In genomic region chr17:37742114-37742761, GRCh38 we compare ENCODE assay signal across 9 cellular contexts. TPM values are rescaled to one million over a fixed set of nuclear protein-coding genes. Genes with fewer than 3 reads are reported as not detected.
DNase-seq lines count a peak whose midpoint lies in the region; FAIRE-seq and TF ChIP-seq lines count a peak whose summit lies in the region.
"Had no signal": no experiment of that assay in that cellular context is flagged by ENCODE, and none has a peak within 500 bp of the region (broad histone marks: within the 10 kb centered on the region; RNA-seq: fewer than 3 reads in every experiment).

No MANE protein-coding gene starts in this region.

- TF ChIP-seq CTCF in kidney (IDR thresholded peaks at IDR 0.05; ENCODE audit: borderline replicate concordance, extremely low read depth, insufficient read depth) (no peak), tibial artery (IDR thresholded peaks at IDR 0.05) (no peak)

- DNase-seq in activated naive CD4-positive, alpha-beta T cell treated with anti-CD3 and anti-CD28 coated beads, Interleukin-2, amount 50 U/mL, for 16 hours = no peak
- DNase-seq in activated T-cell treated with anti-CD3 and anti-CD28 coated beads, Interleukin-2, amount 50 U/mL, for 48 hours = peak; percentile 33 to 36
- DNase-seq in kidney (peak; percentile 71), tibial artery (no peak), T1000 (lab: John Stamatoyannopoulos, UW) (no peak), AG20443 (ENCODE audit: low spot score) (no peak), SK-N-DZ (ENCODE audit: low spot score) (no peak)

- peak overlapping the region; percentile 71 to 78 for H3K4me3 ChIP-seq in kidney (ENCODE audit: low read length in 2 of 2)
- peak overlapping the region; percentile 17 to 42 for H3K4me3 ChIP-seq in tibial artery

- H3K9me3 Mint-ChIP-seq in activated naive CD4-positive, alpha-beta T cell treated with anti-CD3 and anti-CD28 coated beads, Interleukin-2, amount 50 U/mL, for 24 hours = no peaks in the 10 kb centered on the region

- peaks cover 0 to 4% of the 10 kb centered on the region in 2 donors for H3K4me1 ChIP-seq in kidney (ENCODE audit: control insufficient read depth in 1 of 2, insufficient read depth in 1 of 2, low read depth in 1 of 2, low read length in 2 of 2)
- peaks cover 0 to 43% (median 39%) of the 10 kb centered on the region in 4 donors for H3K4me1 ChIP-seq in tibial artery

- peak overlapping the region; percentile 67 for H3K4me3 Mint-ChIP-seq in activated naive CD4-positive, alpha-beta T cell treated with anti-CD3 and anti-CD28 coated beads, Interleukin-2, amount 50 U/mL, for 24 hours

- peaks cover 5 to 96% of the 10 kb centered on the region in 2 donors for H3K27me3 ChIP-seq in tibial artery

- no peaks in the 10 kb centered on the region for H3K36me3 Mint-ChIP-seq in activated naive CD4-positive, alpha-beta T cell treated with anti-CD3 and anti-CD28 coated beads, Interleukin-2, amount 50 U/mL, for 24 hours

- H3K36me3 ChIP-seq in kidney (ENCODE audit: control insufficient read depth in 1 of 2, insufficient read depth in 2 of 2, low read length in 2 of 2) = peaks cover 3 to 16% of the 10 kb centered on the region in 2 donors
- no peaks in the 10 kb centered on the region for H3K36me3 ChIP-seq in tibial artery
- H3K36me3 ChIP-seq: thyroid gland had no signal

- peaks cover 53% of the 10 kb centered on the region for H3K27me3 Mint-ChIP-seq in activated naive CD4-positive, alpha-beta T cell treated with anti-CD3 and anti-CD28 coated beads, Interleukin-2, amount 50 U/mL, for 24 hours

- intact Hi-C loops in kidney (cut with DNase I) (no loop called here), tibial artery (cut with DNase I; ENCODE audit: low total_unique reads) (no loop called here)

- peaks cover 23% of the 10 kb centered on the region for H3K4me1 Mint-ChIP-seq in activated naive CD4-positive, alpha-beta T cell treated with anti-CD3 and anti-CD28 coated beads, Interleukin-2, amount 50 U/mL, for 24 hours

- no peaks in the 10 kb centered on the region for H3K9me3 ChIP-seq in kidney (ENCODE audit: control insufficient read depth in 1 of 2, low read length in 2 of 2)
- no peaks in the 10 kb centered on the region for H3K9me3 ChIP-seq in tibial artery
- H3K9me3 ChIP-seq: thyroid gland had no signal

- no peak for FAIRE-seq in kidney (lab: Jason Lieb, UNC)

- H3K27ac Mint-ChIP-seq in activated naive CD4-positive, alpha-beta T cell treated with anti-CD3 and anti-CD28 coated beads, Interleukin-2, amount 50 U/mL, for 24 hours = no peak overlapping the region

- H3K9ac ChIP-seq in kidney (ENCODE audit: low read length in 2 of 2) = peak overlapping the region; percentile 26 to 66

- peak overlapping the region; percentile 96 for H3K27ac ChIP-seq in kidney (ENCODE audit: low read depth in 2 of 2, low read length in 2 of 2)
- no peak overlapping the region for H3K27ac ChIP-seq in tibial artery
- H3K27ac ChIP-seq: thyroid gland had no signal

RNA-seq across cellular contexts. Expression of gene HNF1B, which starts 2.6 kb away (rescaled TPM):
- total RNA-seq in kidney = 185 TPM
- polyA plus RNA-seq in kidney (ENCODE audit: insufficient read depth, low read depth, low replicate concordance) = 84.1 TPM
- not detected in 2 replicates for polyA plus RNA-seq in SK-N-DZ (2014; cell fraction: cytosol; rRNA removed)
- polyA plus RNA-seq in SK-N-DZ (2014; cell fraction: nucleus; rRNA removed) = not detected in 2 replicates
- total RNA-seq: thyroid gland had no signal

Comparison
In these comparisons a context has a peak if more than half of its experiments do, and no peak if none do; other contexts are left out.
1. DNase-seq: peak in activated T-cell treated with anti-CD3 and anti-CD28 coated beads, Interleukin-2, amount 50 U/mL, for 48 hours (2 of 2) and kidney (single experiment); none in activated naive CD4-positive, alpha-beta T cell treated with anti-CD3 and anti-CD28 coated beads, Interleukin-2, amount 50 U/mL, for 16 hours (single experiment), tibial artery (0 of 2), T1000 (single experiment), AG20443 (single experiment) and SK-N-DZ (single experiment).
2. H3K27ac ChIP-seq: peak in kidney (2 of 2); none in tibial artery (0 of 2).